ENCODE assay signal across 8 cellular contexts in the genomic region with DNA sequence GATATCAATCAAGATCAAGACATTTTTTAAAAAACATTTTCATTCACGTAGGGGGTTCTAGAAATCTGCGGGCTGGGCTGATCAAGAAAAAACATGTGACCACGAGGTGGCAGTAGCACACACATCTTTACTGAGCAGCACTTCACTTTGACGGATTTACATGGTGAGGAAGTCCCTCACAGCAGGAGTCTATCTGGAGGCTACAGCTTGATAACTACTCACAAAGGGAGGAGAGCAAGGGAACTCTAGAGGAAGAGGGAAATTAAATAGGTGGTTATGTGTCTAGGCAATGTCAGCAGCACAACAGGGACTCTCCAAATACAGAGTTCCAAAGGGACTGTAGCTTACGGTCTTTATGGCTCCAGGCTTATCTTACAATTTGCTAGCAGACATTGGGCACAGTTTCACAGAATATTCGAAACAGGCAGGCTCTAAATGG.
DNase-seq lines count a peak whose midpoint lies in the region; ATAC-seq and TF ChIP-seq lines count a peak whose summit lies in the region.

No MANE protein-coding gene starts in this region.

- H3K4me3 ChIP-seq in SU-DHL-6 (ENCODE audit: insufficient read depth, low read length, poor library complexity, severe bottlenecking) (no peak overlapping the region), fibroblast of mammary gland (ENCODE audit: control insufficient read depth, low read depth, low read length) (no peak overlapping the region), skeletal muscle cell (ENCODE audit: low read depth, low read length) (no peak overlapping the region)

- no peaks in the 10 kb centered on the region for H3F3A ChIP-seq in SU-DHL-6 (ENCODE audit: insufficient read depth)

- DNase-seq in COLO668 (lab: John Stamatoyannopoulos, UW; ENCODE audit: unreplicated experiment) (peak; percentile 82), NCI-H1436 treated with DMSO at 0.1 percent for 48 hours (lab: John Stamatoyannopoulos, UW) (peak; percentile 15), fibroblast of mammary gland (ENCODE audit: low read depth) (peak; percentile 59), skeletal muscle cell (ENCODE audit: low read depth) (peak; percentile 12), HPDE6-E6E7 (ENCODE audit: extremely low spot score) (no peak)

- no peaks in the 10 kb centered on the region for H3K79me2 ChIP-seq in SU-DHL-6 (ENCODE audit: insufficient read depth, low read length)

- no peaks in the 10 kb centered on the region for H3K36me3 ChIP-seq in SU-DHL-6 (ENCODE audit: low read length)

- H3K27me3 ChIP-seq in SU-DHL-6 (ENCODE audit: low read length): no peaks in the 10 kb centered on the region

- TF ChIP-seq CTCF in SU-DHL-6 (IDR thresholded peaks at IDR 0.05; ENCODE audit: insufficient read depth, low read length, poor library complexity, severe bottlenecking): peak; percentile 64
- TF ChIP-seq CTCF in fibroblast of mammary gland (conservative IDR thresholded peaks at IDR 0.05; ENCODE audit: control insufficient read depth, insufficient read depth, low read depth, low read length): peak; percentile 60

- no peaks in the 10 kb centered on the region for H3K9me3 ChIP-seq in SU-DHL-6 (ENCODE audit: insufficient read depth, low read length)

- H3K9me2 ChIP-seq in SU-DHL-6 (replicated peaks; ENCODE audit: insufficient read depth, low read length): no peaks in the 10 kb centered on the region

- ATAC-seq in GM18858 (IDR thresholded peaks at IDR 0.05; ENCODE audit: unreplicated experiment) (peak; percentile 94), HG02943 (IDR thresholded peaks at IDR 0.05; ENCODE audit: low read depth, unreplicated experiment) (peak; percentile 97)

- H2AFZ ChIP-seq in SU-DHL-6 (ENCODE audit: low read depth, low read length, severe bottlenecking): peak overlapping the region; percentile 23

- no peaks in the 10 kb centered on the region for H4K20me1 ChIP-seq in SU-DHL-6 (ENCODE audit: low read depth, low read length)

- H3K4me2 ChIP-seq in SU-DHL-6 (ENCODE audit: low read depth, low read length, poor library complexity, severe bottlenecking): no peak overlapping the region

- H3K9ac ChIP-seq in SU-DHL-6 (ENCODE audit: low read length): no peak overlapping the region

- no peak overlapping the region for H3K27ac ChIP-seq in SU-DHL-6 (ENCODE audit: low read depth, low read length)
